ENCODE assay signal across 12 cellular contexts in genomic region chr22:25623310-25623734, GRCh38. TPM values are rescaled to one million over a fixed set of nuclear protein-coding genes. Genes with fewer than 3 reads are reported as not detected.
DNase-seq lines count a peak whose midpoint lies in the region; ATAC-seq and TF ChIP-seq lines count a peak whose summit lies in the region.
"Had no signal": no experiment of that assay in that cellular context is flagged by ENCODE, and none has a peak within 500 bp of the region (broad histone marks: within the 10 kb centered on the region; RNA-seq: fewer than 3 reads in every experiment).

No MANE protein-coding gene starts in this region.

- H3K9me2 ChIP-seq in OCI-LY7 (ENCODE audit: insufficient read depth, low read length): no peaks in the 10 kb centered on the region

- peak overlapping the region; percentile 11 to 71 (median 30) for H3K4me3 Mint-ChIP-seq in CD4-positive, CD25-positive, alpha-beta regulatory T cell
- H3K4me3 Mint-ChIP-seq: CD14-positive monocyte, WTC11 had no signal

- H3K23ac ChIP-seq in neuronal stem cell (ENCODE audit: low read depth, low read length, poor library complexity): no peak overlapping the region

- POLR2A ChIA-PET in OCI-LY7 (lab: Charles Lee): no interaction called here

- TF ChIP-seq CTCF in OCI-LY7 (conservative IDR thresholded peaks at IDR 0.05; ENCODE audit: low read length) (no peak), adrenal gland (IDR thresholded peaks at IDR 0.05) (no peak)

- H3K4me3 ChIP-seq in CD4-positive, CD25-positive, alpha-beta regulatory T cell (ENCODE audit: low read depth, low read length): peak overlapping the region; percentile 55
- no peak overlapping the region for H3K4me3 ChIP-seq in OCI-LY7 (ENCODE audit: low read depth, low read length, poor library complexity, severe bottlenecking)
- no peak overlapping the region for H3K4me3 ChIP-seq in neuronal stem cell (ENCODE audit: low read length in 2 of 2)
- H3K4me3 ChIP-seq in adrenal gland: no peak overlapping the region
- H3K4me3 ChIP-seq: cardiac muscle cell had no signal

- no peak overlapping the region for H2BK15ac ChIP-seq in neuronal stem cell (ENCODE audit: low read length)

- CTCF ChIA-PET in OCI-LY7 (lab: Charles Lee; ENCODE audit: unreplicated experiment): no interaction called here

- no peak overlapping the region for H2AFZ ChIP-seq in OCI-LY7 (ENCODE audit: low read length)
- H2AFZ ChIP-seq in neuronal stem cell (ENCODE audit: low read length): no peak overlapping the region

- peaks cover 6% of the 10 kb centered on the region; the same call in 1 of the 2 replicates for H3K79me2 ChIP-seq in OCI-LY7 (ENCODE audit: insufficient read depth, low read depth, low read length)

- no peak overlapping the region for H2BK12ac ChIP-seq in neuronal stem cell (ENCODE audit: low read length)

- H2BK120ac ChIP-seq in neuronal stem cell (ENCODE audit: low read depth, low read length): no peak overlapping the region

- peak in 1 of 2 donors; percentile 43 for ATAC-seq in CD4-positive, CD25-positive, alpha-beta regulatory T cell (ENCODE audit: low read depth in 2 of 2)
- ATAC-seq in GM18867 (IDR thresholded peaks at IDR 0.05; ENCODE audit: unreplicated experiment): peak; percentile 81
- ATAC-seq in HG02840 (IDR thresholded peaks at IDR 0.05; ENCODE audit: low FRiP score, unreplicated experiment): peak; percentile 67
- ATAC-seq: WTC11 had no signal

- H3K36me3 ChIP-seq in CD4-positive, CD25-positive, alpha-beta regulatory T cell (ENCODE audit: control insufficient read depth, insufficient read depth, low read length): no peaks in the 10 kb centered on the region
- H3K36me3 ChIP-seq in OCI-LY7 (ENCODE audit: insufficient read depth, low read length) (no peaks in the 10 kb centered on the region; the same call in none of the 2 replicates), neuronal stem cell (replicated peaks in 1 of 2; ENCODE audit: control insufficient read depth in 2 of 2, insufficient read depth in 2 of 2, low read length in 2 of 2) (peaks cover 0 to 2% of the 10 kb centered on the region in 2 donors), adrenal gland (replicated peaks in 1 of 2) (no peaks in the 10 kb centered on the region)

- H2BK5ac ChIP-seq in neuronal stem cell (ENCODE audit: low read length): no peak overlapping the region

- no peaks in the 10 kb centered on the region for H3K9me3 Mint-ChIP-seq in CD4-positive, CD25-positive, alpha-beta regulatory T cell
- H3K9me3 Mint-ChIP-seq: CD14-positive monocyte, WTC11 had no signal

- H4K20me1 ChIP-seq in OCI-LY7 (ENCODE audit: insufficient read depth, low read length): no peaks in the 10 kb centered on the region

- no peaks in the 10 kb centered on the region for H3K27me3 ChIP-seq in CD4-positive, CD25-positive, alpha-beta regulatory T cell (ENCODE audit: control insufficient read depth, insufficient read depth, low read length)
- H3K27me3 ChIP-seq in neuronal stem cell (ENCODE audit: control insufficient read depth in 3 of 3, insufficient read depth in 3 of 3, low read depth in 1 of 3, low read length in 3 of 3) (no peaks in the 10 kb centered on the region), adrenal gland (no peaks in the 10 kb centered on the region)
- H3K27me3 ChIP-seq: cardiac muscle cell had no signal

- no peak overlapping the region for H3K9ac ChIP-seq in neuronal stem cell (ENCODE audit: low read depth, low read length, poor library complexity)

- H3K27ac ChIP-seq in CD4-positive, CD25-positive, alpha-beta regulatory T cell (ENCODE audit: insufficient read depth, low read length, poor library complexity, severe bottlenecking): no peak overlapping the region
- H3K27ac ChIP-seq in OCI-LY7 (ENCODE audit: low read depth, low read length, poor library complexity, severe bottlenecking) (no peak overlapping the region), neuronal stem cell (replicated peaks; ENCODE audit: low read length) (no peak overlapping the region), adrenal gland (no peak overlapping the region)

- no peak for TF ChIP-seq POLR2A in adrenal gland (IDR thresholded peaks at IDR 0.05)

- DNase-seq in CD4-positive, CD25-positive, alpha-beta regulatory T cell: peak in 1 of 3 donors; percentile 63
- DNase-seq in OCI-LY7 (ENCODE audit: low spot score) (peak; percentile 2), NOMO-1 treated with dmso at 0.1 percent for 144 hours (lab: John Stamatoyannopoulos, UW; ENCODE audit: unreplicated experiment) (no peak), neuronal stem cell (ENCODE audit: low spot score) (no peak), adrenal gland (no peak)
- DNase-seq in stimulated activated CD8-positive, alpha-beta memory T cell treated with anti-CD3 and anti-CD28 coated beads, Interleukin-4, amount 100 ng/mL, for 48 hours: no peak
- DNase-seq: OCI-M1 had no signal

- no peak overlapping the region for H2AK5ac ChIP-seq in neuronal stem cell (ENCODE audit: low read depth, low read length)

- no peaks in the 10 kb centered on the region for H3K27me3 Mint-ChIP-seq in CD4-positive, CD25-positive, alpha-beta regulatory T cell

- BruUV-seq in OCI-LY7 (replicated peaks; lab: Mats Ljungman, UMichigan): no TSS peak

- H3K4me1 ChIP-seq in CD4-positive, CD25-positive, alpha-beta regulatory T cell (ENCODE audit: control insufficient read depth, insufficient read depth, low read length, poor library complexity, severe bottlenecking): peaks cover 5% of the 10 kb centered on the region
- H3K4me1 ChIP-seq in OCI-LY7 (ENCODE audit: insufficient read depth, low read length, poor library complexity, severe bottlenecking) (peaks cover 43% of the 10 kb centered on the region), neuronal stem cell (ENCODE audit: control insufficient read depth in 2 of 2, insufficient read depth in 1 of 2, low read depth in 1 of 2, low read length in 2 of 2) (peaks cover 20 to 23% of the 10 kb centered on the region in 2 donors), adrenal gland (replicated peaks in 1 of 2) (peaks cover 0 to 11% of the 10 kb centered on the region in 2 donors)

- H3K79me1 ChIP-seq in neuronal stem cell (ENCODE audit: low read depth, low read length): peaks cover 1% of the 10 kb centered on the region

- no peak overlapping the region for H3K4ac ChIP-seq in neuronal stem cell (ENCODE audit: low read length)

- H3K4me2 ChIP-seq in OCI-LY7 (ENCODE audit: low read length) (no peak overlapping the region), neuronal stem cell (ENCODE audit: insufficient read depth, low read length, poor library complexity, severe bottlenecking) (no peak overlapping the region)

- peaks cover 9 to 35% (median 20%) of the 10 kb centered on the region in 4 donors for H3K4me1 Mint-ChIP-seq in CD4-positive, CD25-positive, alpha-beta regulatory T cell

- no peak overlapping the region for H3K18ac ChIP-seq in neuronal stem cell (ENCODE audit: low read length)

- no peak overlapping the region for H3K14ac ChIP-seq in neuronal stem cell (ENCODE audit: low read length)

- no CpG with 5 or more reads among the region's 8 CpGs for WGBS in neuronal stem cell (ENCODE audit: extremely low coverage in 2 of 2, insufficient read length in 2 of 2, insufficient replicate concordance in 1 of 2), 2 donors
- WGBS in adrenal gland, 4 donors: 88 to 93% (median 92%) methylated on average over 8 of the region's 8 CpGs

- intact Hi-C loops in OCI-LY7 (cut with micrococcal nuclease; ENCODE audit: unreplicated experiment): no loop called here
- intact Hi-C loops in adrenal gland (cut with DNase I): no loop called here

- H3K27ac Mint-ChIP-seq in CD4-positive, CD25-positive, alpha-beta regulatory T cell: peak overlapping the region in 1 of 3 donors; percentile 70

- no peaks in the 10 kb centered on the region for H3K9me3 ChIP-seq in CD4-positive, CD25-positive, alpha-beta regulatory T cell (ENCODE audit: control insufficient read depth in 2 of 2, low read length in 2 of 2)
- H3K9me3 ChIP-seq in OCI-LY7 (ENCODE audit: low read length) (no peaks in the 10 kb centered on the region), neuronal stem cell (replicated peaks in 1 of 2; ENCODE audit: control insufficient read depth in 2 of 2, insufficient read depth in 1 of 2, low read depth in 1 of 2, low read length in 2 of 2) (peaks cover 0 to 2% of the 10 kb centered on the region in 2 donors), adrenal gland (replicated peaks in 1 of 3) (no peaks in the 10 kb centered on the region)

- no peak overlapping the region for H4K91ac ChIP-seq in neuronal stem cell (ENCODE audit: low read depth, low read length, poor library complexity)

- H3K36me3 Mint-ChIP-seq in CD4-positive, CD25-positive, alpha-beta regulatory T cell: peaks cover 14% of the 10 kb centered on the region
- H3K36me3 Mint-ChIP-seq: WTC11 had no signal

- no peak overlapping the region for H4K8ac ChIP-seq in neuronal stem cell (ENCODE audit: low read depth, low read length)

RNA-seq across cellular contexts. Expression of gene GRK3, which starts 58.8 kb away (rescaled TPM):
- 3.5 TPM for total RNA-seq in CD4-positive, CD25-positive, alpha-beta regulatory T cell
- 1 to 10 TPM in 2 of 4 donors, under 1 TPM in 2; 0.51 to 1.7 (median 0.87) TPM for polyA plus RNA-seq in CD4-positive, CD25-positive, alpha-beta regulatory T cell
- 11.1 and 14.2 TPM in 2 replicates for total RNA-seq in OCI-LY7 (2014; rRNA removed; shearing (Covaris generic))
- total RNA-seq in OCI-LY7 (2022) (39.3 and 39.5 TPM in 2 replicates), adrenal gland (10 to 100 TPM in 5 of 8 donors, 1 to 10 TPM in 3; 4.6 to 20.9 (median 13.6) TPM)
- polyA plus RNA-seq in neuronal stem cell (2013, experiment 1 of 2): 13.5 TPM
- polyA plus RNA-seq in neuronal stem cell (2013, experiment 2 of 2): 13.4 TPM
- 1 to 10 TPM; 3.2 to 6.7 (median 3.5) TPM for polyA plus RNA-seq in adrenal gland
